ENCODE assay signal across 8 cellular contexts in genomic region chr3:168249539-168250414, GRCh38.
DNase-seq lines count a peak whose midpoint lies in the region; ATAC-seq and TF ChIP-seq lines count a peak whose summit lies in the region.

No MANE protein-coding gene starts in this region.

- peak overlapping the region; percentile 31 for H3K27ac Mint-ChIP-seq in stimulated activated naive B cell treated with anti-CD40 and anti-IgM and Interleukin-4, amounts not matched to agents 10 μg/mL and 1 μg/mL and 100 μg/mL, for 72 hours

- H3K36me3 ChIP-seq in HAP-1 (replicated peaks): no peaks in the 10 kb centered on the region; the same call in 1 of the 2 replicates

- in situ Hi-C loops in HAP-1 (cut with MboI; ENCODE audit: low sequenced_read_pairs) (no loop called here), SK-MEL-5 (cut with HindIII; ENCODE audit: low pct_unique_long_range_greater_than_20kb, low sequenced_read_pairs) (no loop called here)

- peak overlapping the region; percentile 79 to 88 for H3K4me3 Mint-ChIP-seq in stimulated activated naive B cell treated with anti-CD40 and anti-IgM and Interleukin-4, amounts not matched to agents 10 μg/mL and 1 μg/mL and 100 μg/mL, for 72 hours

- H3K27me3 ChIP-seq in HAP-1 (ENCODE audit: low read depth): no peaks in the 10 kb centered on the region

- peaks cover 2% of the 10 kb centered on the region in 2 donors for H3K9me3 Mint-ChIP-seq in stimulated activated naive B cell treated with anti-CD40 and anti-IgM and Interleukin-4, amounts not matched to agents 10 μg/mL and 1 μg/mL and 100 μg/mL, for 72 hours

- TF ChIP-seq CTCF in 22Rv1 (IDR thresholded peaks at IDR 0.05) (peak; percentile 71), GM10266 (IDR thresholded peaks at IDR 0.05; ENCODE audit: control insufficient read depth, insufficient read depth, low read depth, missing control alignments) (peak; percentile 64), LNCAP (IDR thresholded peaks at IDR 0.05) (peak; percentile 58)

- H3K4me1 ChIP-seq in HAP-1: peaks cover 22% of the 10 kb centered on the region

- H3K27ac ChIP-seq in 22Rv1: peak overlapping the region; percentile 75

- ATAC-seq in stimulated activated naive B cell treated with anti-CD40 and anti-IgM and Interleukin-4, amounts not matched to agents 10 μg/mL and 1 μg/mL and 100 μg/mL, for 72 hours (replicated peaks): peak; percentile 72 to 75

- H3K4me1 Mint-ChIP-seq in stimulated activated naive B cell treated with anti-CD40 and anti-IgM and Interleukin-4, amounts not matched to agents 10 μg/mL and 1 μg/mL and 100 μg/mL, for 72 hours: peaks cover 16 to 29% of the 10 kb centered on the region in 2 donors

- peak overlapping the region; percentile 80 for H3K4me3 ChIP-seq in HAP-1

- H3K36me3 Mint-ChIP-seq in stimulated activated naive B cell treated with anti-CD40 and anti-IgM and Interleukin-4, amounts not matched to agents 10 μg/mL and 1 μg/mL and 100 μg/mL, for 72 hours: peaks cover 2% of the 10 kb centered on the region in 2 donors

- no peaks in the 10 kb centered on the region; the same call in 1 of the 2 replicates for H3K9me3 ChIP-seq in HAP-1

- H3K27me3 Mint-ChIP-seq in stimulated activated naive B cell treated with anti-CD40 and anti-IgM and Interleukin-4, amounts not matched to agents 10 μg/mL and 1 μg/mL and 100 μg/mL, for 72 hours: peaks cover 27 to 40% of the 10 kb centered on the region in 2 donors

- DNase-seq in GM10266 (ENCODE audit: extremely low spot score): peak; percentile 87
- peak; percentile 81 to 92 for DNase-seq in HAP-1 (ENCODE audit: low spot score in 2 of 2)
- peak; percentile 66 for DNase-seq in SK-MEL-5 (ENCODE audit: low read depth, low spot score)
- peak; percentile 67 for DNase-seq in dedifferentiated amniotic fluid mesenchymal stem cell (ENCODE audit: extremely low spot score)
- DNase-seq in left kidney (ENCODE audit: low read depth, low spot score): peak; percentile 96
- DNase-seq in stimulated activated naive B cell treated with anti-CD40 and anti-IgM and Interleukin-4, amounts not matched to agents 10 μg/mL and 1 μg/mL and 100 μg/mL, for 72 hours: peak; percentile 24

Comparison
In these comparisons a context has a peak if more than half of its experiments do, and no peak if none do; other contexts are left out.
1. Peak in every context shown above with its lines: DNase-seq, ATAC-seq, H3K4me3 ChIP-seq and H3K27ac ChIP-seq.
2. DNase-seq: peak in every context shown above with its lines; median percentile 96 in left kidney; 87 in GM10266; 86 in HAP-1; 67 in dedifferentiated amniotic fluid mesenchymal stem cell; 66 in SK-MEL-5; 24 in stimulated activated naive B cell treated with anti-CD40 and anti-IgM and Interleukin-4, amounts not matched to agents 10 μg/mL and 1 μg/mL and 100 μg/mL, for 72 hours.